ENCODE assay signal across 7 cellular contexts in genomic region chr4:4492161-4492847, GRCh38. TPM values are rescaled to one million over a fixed set of nuclear protein-coding genes. Genes with fewer than 3 reads are reported as not detected.
DNase-seq lines count a peak whose midpoint lies in the region; ATAC-seq lines count a peak whose summit lies in the region.

No MANE protein-coding gene starts in this region.

- peak overlapping the region; percentile 66 for H3K27ac Mint-ChIP-seq in T-helper 17 cell

- H3K27me3 ChIP-seq in skeletal muscle satellite cell (ENCODE audit: control insufficient read depth, insufficient read depth, low read length) (no peaks in the 10 kb centered on the region), H7 (ENCODE audit: control insufficient read depth, insufficient read depth, low read length) (no peaks in the 10 kb centered on the region)

- no peaks in the 10 kb centered on the region for H3K9me3 ChIP-seq in T-helper 17 cell (ENCODE audit: control insufficient read depth, low read length, poor library complexity, severe bottlenecking)
- no peaks in the 10 kb centered on the region for H3K9me3 ChIP-seq in skeletal muscle satellite cell (replicated peaks; ENCODE audit: low read length)

- peak; percentile 64 for ATAC-seq in GM18870 (IDR thresholded peaks at IDR 0.05; ENCODE audit: unreplicated experiment)
- ATAC-seq in HG02852 (IDR thresholded peaks at IDR 0.05; ENCODE audit: unreplicated experiment) = peak; percentile 79
- no peak for ATAC-seq in T-helper 17 cell

- H3K9ac ChIP-seq in skeletal muscle satellite cell (ENCODE audit: low read depth, low read length) = peak overlapping the region; percentile 24

- H3K4me3 Mint-ChIP-seq in T-helper 17 cell = peak overlapping the region; percentile 82

- DNase-seq in T-helper 17 cell (no peak), H7 (no peak), NCI-H345 (lab: John Stamatoyannopoulos, UW) (no peak)
- DNase-seq in activated effector memory CD4-positive, alpha-beta T cell treated with Interleukin-2 at 50 U/mL for 16 hours = no peak

- H3K4me1 Mint-ChIP-seq in T-helper 17 cell = peaks cover 11% of the 10 kb centered on the region

- H3K36me3 Mint-ChIP-seq in T-helper 17 cell (ENCODE audit: low read depth) = no peaks in the 10 kb centered on the region

- peak overlapping the region; percentile 66 for H3K4me2 ChIP-seq in skeletal muscle satellite cell (ENCODE audit: low read length)

- peaks cover 17% of the 10 kb centered on the region for H3K4me1 ChIP-seq in skeletal muscle satellite cell (ENCODE audit: control insufficient read depth, insufficient read depth, low read length)

- H3K27me3 Mint-ChIP-seq in T-helper 17 cell = no peaks in the 10 kb centered on the region

- H3K4me3 ChIP-seq in skeletal muscle satellite cell (ENCODE audit: low read length) (peak overlapping the region; percentile 14), H7 (ENCODE audit: insufficient read depth, low read depth, low read length) (no peak overlapping the region)

- H3K36me3 ChIP-seq in skeletal muscle satellite cell (ENCODE audit: insufficient read depth, low read length) (no peaks in the 10 kb centered on the region), H7 (replicated peaks; ENCODE audit: control insufficient read depth, insufficient read depth, low read length) (no peaks in the 10 kb centered on the region)

RNA-seq across cellular contexts. Expression of gene STX18, which starts 49.5 kb away (rescaled TPM):
- 10 to 100 TPM; 21.7 to 27.8 TPM for total RNA-seq in T-helper 17 cell
- 21.0 and 27.6 TPM in 2 replicates for total RNA-seq in skeletal muscle satellite cell (2012; rRNA removed)
- total RNA-seq in H7 (2014; rRNA removed; shearing (Covaris generic)) = 16.1 and 17.6 TPM in 2 replicates
